In the genomic region with DNA sequence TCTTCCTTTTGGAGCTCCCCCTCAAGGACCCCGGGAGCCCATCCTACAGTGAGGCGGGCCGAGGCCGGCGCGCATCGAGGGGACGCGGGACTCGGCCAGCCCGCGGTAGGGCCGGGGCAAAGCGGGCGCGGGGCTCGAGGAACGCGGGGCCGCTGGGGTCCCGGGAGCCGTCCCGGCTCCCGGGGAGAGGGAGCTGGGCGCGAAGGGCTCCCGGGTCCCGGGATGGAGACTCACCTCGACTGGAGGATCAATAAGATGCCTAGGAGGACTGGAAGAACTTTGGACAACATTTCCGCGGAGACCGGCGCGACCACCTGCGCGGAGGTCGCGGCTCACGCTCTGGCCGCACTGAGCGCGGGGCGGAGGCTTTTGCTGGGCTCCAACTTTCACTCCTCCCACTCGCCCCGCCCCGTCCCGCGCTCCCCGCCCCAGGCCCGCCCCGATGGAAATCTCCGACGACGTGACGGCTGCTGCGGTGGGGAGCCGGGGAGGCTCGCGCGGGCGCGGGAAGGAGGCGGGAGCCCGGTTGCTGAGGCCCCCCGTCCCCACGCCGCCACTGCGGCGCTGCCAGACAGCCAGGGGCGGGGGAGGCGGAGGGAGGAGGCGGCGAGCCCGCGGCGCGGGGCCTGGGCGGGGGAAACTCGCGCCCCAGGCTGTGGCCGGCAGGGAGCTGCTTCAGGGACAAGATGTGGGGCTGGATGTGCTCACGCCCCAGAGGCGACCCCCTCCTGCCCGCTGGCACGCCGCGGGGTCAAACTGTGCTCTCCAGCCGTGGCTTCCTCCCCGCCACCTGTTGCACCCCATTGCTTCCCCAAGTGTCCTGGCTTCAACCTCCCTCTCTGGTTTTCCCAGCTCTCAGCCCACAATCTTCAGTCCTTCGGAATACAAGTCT, we compare ENCODE assay signal across 1 cellular context.
TF ChIP-seq lines count a peak whose summit lies in the region.

A gene with protein sequence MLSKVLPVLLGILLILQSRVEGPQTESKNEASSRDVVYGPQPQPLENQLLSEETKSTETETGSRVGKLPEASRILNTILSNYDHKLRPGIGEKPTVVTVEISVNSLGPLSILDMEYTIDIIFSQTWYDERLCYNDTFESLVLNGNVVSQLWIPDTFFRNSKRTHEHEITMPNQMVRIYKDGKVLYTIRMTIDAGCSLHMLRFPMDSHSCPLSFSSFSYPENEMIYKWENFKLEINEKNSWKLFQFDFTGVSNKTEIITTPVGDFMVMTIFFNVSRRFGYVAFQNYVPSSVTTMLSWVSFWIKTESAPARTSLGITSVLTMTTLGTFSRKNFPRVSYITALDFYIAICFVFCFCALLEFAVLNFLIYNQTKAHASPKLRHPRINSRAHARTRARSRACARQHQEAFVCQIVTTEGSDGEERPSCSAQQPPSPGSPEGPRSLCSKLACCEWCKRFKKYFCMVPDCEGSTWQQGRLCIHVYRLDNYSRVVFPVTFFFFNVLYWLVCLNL (minus strand): TSS at position 341 of the 892 bp plus-strand sequence. CDS start 51 bp downstream, at position 290.

TF ChIP-seq in A549, 52 proteins besides CTCF, POLR2A, EP300 and RAD21 (continued from another document):
- TF ChIP-seq, protein P1, sequence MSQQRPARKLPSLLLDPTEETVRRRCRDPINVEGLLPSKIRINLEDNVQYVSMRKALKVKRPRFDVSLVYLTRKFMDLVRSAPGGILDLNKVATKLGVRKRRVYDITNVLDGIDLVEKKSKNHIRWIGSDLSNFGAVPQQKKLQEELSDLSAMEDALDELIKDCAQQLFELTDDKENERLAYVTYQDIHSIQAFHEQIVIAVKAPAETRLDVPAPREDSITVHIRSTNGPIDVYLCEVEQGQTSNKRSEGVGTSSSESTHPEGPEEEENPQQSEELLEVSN (IDR thresholded peaks at IDR 0.05; ENCODE audit: borderline replicate concordance, low read depth): peak; percentile 11; the same call in 1 of the 2 replicates
- TF ChIP-seq JUN (IDR thresholded peaks at IDR 0.05): peak; percentile 29 to 83; a peak in 3 of 5 replicates
